Comparison of ENCODE assay signal across 11 cellular contexts in the genomic region with DNA sequence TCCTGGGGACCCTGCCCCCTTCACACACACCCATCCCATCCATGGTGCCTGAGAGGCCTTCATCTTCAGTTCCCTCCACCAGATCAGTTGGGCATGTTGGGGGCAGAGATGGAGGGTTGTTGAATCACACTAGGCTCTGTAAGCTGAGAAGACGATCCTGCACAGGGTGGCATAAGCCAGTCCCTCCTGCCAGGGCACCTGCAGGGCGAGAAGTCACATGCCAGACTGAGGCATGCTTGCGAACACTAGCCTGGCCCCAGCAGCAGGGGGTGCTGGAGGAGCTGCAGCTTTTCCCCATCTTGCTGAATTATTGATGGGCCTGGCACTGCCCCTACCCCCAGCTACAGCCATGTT. TPM values are rescaled to one million over a fixed set of nuclear protein-coding genes. Genes with fewer than 3 reads are reported as not detected.
A peak's percentile ranks its signal among the peaks of the same experiment; 100 is the strongest.
DNase-seq lines count a peak whose midpoint lies in the region; ATAC-seq and TF ChIP-seq lines count a peak whose summit lies in the region.
"Had no signal": no experiment of that assay in that cellular context is flagged by ENCODE, and none has a peak within 500 bp of the region (broad histone marks: within the 10 kb centered on the region; RNA-seq: fewer than 3 reads in every experiment).

No MANE protein-coding gene starts in this region.

- H3K4me1 ChIP-seq in HEK293 (ENCODE audit: control insufficient read depth, insufficient read depth, low read length): peaks cover 3% of the 10 kb centered on the region
- peaks cover 29% of the 10 kb centered on the region for H3K4me1 ChIP-seq in lower lobe of right lung
- H3K4me1 ChIP-seq in tibial nerve: peaks cover 0 to 66% (median 27%) of the 10 kb centered on the region in 4 donors

- H3K27ac ChIP-seq in C4-2B: no peak overlapping the region
- peak overlapping the region; percentile 38; the same call in 1 of the 2 replicates for H3K27ac ChIP-seq in HEK293 (ENCODE audit: extremely low read depth, low read depth, low read length)
- no peak overlapping the region for H3K27ac ChIP-seq in lower lobe of right lung
- H3K27ac ChIP-seq in tibial nerve: peak overlapping the region in 2 of 4 donors; percentile 75 to 98

- TF ChIP-seq EP300 in tibial nerve (IDR thresholded peaks at IDR 0.05): no peak

- ATAC-seq in lower lobe of right lung (no peak), GM19328 (IDR thresholded peaks at IDR 0.05; ENCODE audit: unreplicated experiment) (no peak)
- ATAC-seq: naive thymus-derived CD4-positive, alpha-beta T cell had no signal

- 85 to 100% methylated on average over 2 to 3 of the region's 3 CpGs for WGBS in tibial nerve, 2 donors

- TF ChIP-seq POLR2A in tibial nerve (IDR thresholded peaks at IDR 0.05): no peak

- POLR2A ChIA-PET in HEK293 (lab: Yijun Ruan, JAX): no interaction called here

- CTCF ChIA-PET in HEK293 (lab: Yijun Ruan, JAX): interaction anchor here (0.6 to 2.2 kb wide), 5 partner anchors 8 to 673 kb away, joined by 3 to 9 read pairs (median 3); no protein-coding TSS in a partner anchor

- intact Hi-C loops in lower lobe of right lung (cut with DNase I): no loop called here

- no peak overlapping the region for H3K4me3 ChIP-seq in HEK293 (ENCODE audit: low read depth, low read length)
- H3K4me3 ChIP-seq in lower lobe of right lung: no peak overlapping the region
- H3K4me3 ChIP-seq in tibial nerve: no peak overlapping the region

- peak; percentile 18 for DNase-seq in UCSD-AML1 (lab: John Stamatoyannopoulos, UW; ENCODE audit: unreplicated experiment)
- no peak for DNase-seq in lower lobe of right lung
- DNase-seq in cerebellum (ENCODE audit: low spot score): no peak
- no peak for DNase-seq in tibial nerve (ENCODE audit: low spot score in 2 of 2)
- DNase-seq in NCI-H2171 (lab: John Stamatoyannopoulos, UW): no peak
- DNase-seq: GF-D8; naive thymus-derived CD4-positive, alpha-beta T cell; NCI-H2029 had no signal

- H3K36me3 ChIP-seq in HEK293 (ENCODE audit: control insufficient read depth in 2 of 2, insufficient read depth in 1 of 2, low read length in 2 of 2) (peaks cover 0 to 7% of the 10 kb centered on the region in 2 experiments; a peak in 1 of 3 replicates), lower lobe of right lung (no peaks in the 10 kb centered on the region), tibial nerve (peaks cover 0 to 5% (median 0%) of the 10 kb centered on the region in 3 donors)

- TF ChIP-seq CTCF in C4-2B (conservative IDR thresholded peaks at IDR 0.05) (peak; percentile 53), HEK293 (tag by site-specific recombination; IDR thresholded peaks at IDR 0.05) (no peak), lower lobe of right lung (IDR thresholded peaks at IDR 0.05) (peak; percentile 20), tibial nerve (IDR thresholded peaks at IDR 0.05) (no peak)

- H3K9me3 ChIP-seq in HEK293 (ENCODE audit: control insufficient read depth, insufficient read depth, low read depth, low read length): no peaks in the 10 kb centered on the region
- no peaks in the 10 kb centered on the region for H3K9me3 ChIP-seq in lower lobe of right lung
- H3K9me3 ChIP-seq in tibial nerve: no peaks in the 10 kb centered on the region

- H3K27me3 ChIP-seq in lower lobe of right lung (ENCODE audit: low read depth): peaks cover 32% of the 10 kb centered on the region
- peaks cover 0 to 22% of the 10 kb centered on the region in 2 donors for H3K27me3 ChIP-seq in tibial nerve

TF ChIP-seq in HEK293, 187 proteins besides CTCF, POLR2A, EP300 and RAD21:
- TF ChIP-seq, protein P1, sequence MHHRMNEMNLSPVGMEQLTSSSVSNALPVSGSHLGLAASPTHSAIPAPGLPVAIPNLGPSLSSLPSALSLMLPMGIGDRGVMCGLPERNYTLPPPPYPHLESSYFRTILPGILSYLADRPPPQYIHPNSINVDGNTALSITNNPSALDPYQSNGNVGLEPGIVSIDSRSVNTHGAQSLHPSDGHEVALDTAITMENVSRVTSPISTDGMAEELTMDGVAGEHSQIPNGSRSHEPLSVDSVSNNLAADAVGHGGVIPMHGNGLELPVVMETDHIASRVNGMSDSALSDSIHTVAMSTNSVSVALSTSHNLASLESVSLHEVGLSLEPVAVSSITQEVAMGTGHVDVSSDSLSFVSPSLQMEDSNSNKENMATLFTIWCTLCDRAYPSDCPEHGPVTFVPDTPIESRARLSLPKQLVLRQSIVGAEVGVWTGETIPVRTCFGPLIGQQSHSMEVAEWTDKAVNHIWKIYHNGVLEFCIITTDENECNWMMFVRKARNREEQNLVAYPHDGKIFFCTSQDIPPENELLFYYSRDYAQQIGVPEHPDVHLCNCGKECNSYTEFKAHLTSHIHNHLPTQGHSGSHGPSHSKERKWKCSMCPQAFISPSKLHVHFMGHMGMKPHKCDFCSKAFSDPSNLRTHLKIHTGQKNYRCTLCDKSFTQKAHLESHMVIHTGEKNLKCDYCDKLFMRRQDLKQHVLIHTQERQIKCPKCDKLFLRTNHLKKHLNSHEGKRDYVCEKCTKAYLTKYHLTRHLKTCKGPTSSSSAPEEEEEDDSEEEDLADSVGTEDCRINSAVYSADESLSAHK (tag by site-specific recombination; IDR thresholded peaks at IDR 0.05): no peak
- TF ChIP-seq ZIC2 (tag by site-specific recombination; IDR thresholded peaks at IDR 0.05): peak; percentile 90
- peak; percentile 23; the same call in 1 of the 2 replicates for TF ChIP-seq ZNF423 (tag by site-specific recombination; IDR thresholded peaks at IDR 0.05)
- 0 out of 2 replicates have a peak, but pooled peaks have one; percentile 17 for TF ChIP-seq ZBTB17 (tag by site-specific recombination; IDR thresholded peaks at IDR 0.05)
- TF ChIP-seq ZNF132 (tag by site-specific recombination; IDR thresholded peaks at IDR 0.05; ENCODE audit: borderline replicate concordance): no peak
- TF ChIP-seq KLF16 (tag by site-specific recombination; IDR thresholded peaks at IDR 0.05): no peak
TF ChIP-seq in HEK293: peak in this region for 3.

RNA-seq across cellular contexts. Expression of a gene that starts 6.1 kb away (rescaled TPM):
- total RNA-seq in lower lobe of right lung (83.3 TPM), cerebellum (1.3 TPM), tibial nerve (10 to 100 TPM; 23.2 to 42.0 (median 26.5) TPM)
- total RNA-seq: naive thymus-derived CD4-positive, alpha-beta T cell had no signal

RNA-seq across cellular contexts. Expression of a gene that starts 58.7 kb away (rescaled TPM):
- total RNA-seq in lower lobe of right lung (22.3 TPM), cerebellum (not detected), tibial nerve (not detected)
- total RNA-seq: naive thymus-derived CD4-positive, alpha-beta T cell had no signal

Comparison
In these comparisons a context has a peak if more than half of its experiments do, and no peak if none do; other contexts are left out.
1. CTCF ChIP-seq: peak in C4-2B (single experiment) and lower lobe of right lung (single experiment); none in HEK293 (single experiment) and tibial nerve (0 of 5).
2. RNA of a gene that starts 6.1 kb away (total RNA-seq): 83.3 TPM in lower lobe of right lung (single experiment) and 23.2 to 42.0 TPM in tibial nerve; 1.3 TPM in cerebellum (single experiment); every median in the first group is over 10 times any median in the second.
3. RNA of a gene that starts 58.7 kb away (total RNA-seq): 22.3 TPM in lower lobe of right lung (single experiment); not detected in cerebellum (single experiment) and not detected in tibial nerve; every median in the first group is over 10 times any median in the second.